Comparison of ENCODE assay signal across 10 cellular contexts in the genomic region with DNA sequence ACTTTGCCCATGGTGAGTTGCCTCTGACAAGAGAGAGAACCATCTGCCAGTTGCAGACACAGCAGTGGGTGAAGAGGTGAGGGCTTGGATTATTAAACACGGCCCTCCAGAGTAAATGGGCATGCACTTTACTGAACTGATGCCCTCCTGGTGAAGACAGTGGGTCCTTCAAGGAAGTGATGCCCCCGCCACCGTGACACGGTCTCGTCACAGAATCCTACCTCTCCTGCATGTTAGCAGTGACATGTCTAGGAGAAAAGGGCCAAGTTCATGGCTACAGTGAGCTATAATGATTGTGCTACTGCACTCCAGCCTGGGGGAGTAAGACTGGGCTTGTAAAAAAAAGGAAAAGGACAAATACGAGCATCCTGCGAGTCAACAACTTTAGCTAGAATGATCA. TPM values are rescaled to one million over a fixed set of nuclear protein-coding genes. Genes with fewer than 3 reads are reported as not detected.
DNase-seq lines count a peak whose midpoint lies in the region; ATAC-seq and TF ChIP-seq lines count a peak whose summit lies in the region.
"Had no signal": no experiment of that assay in that cellular context is flagged by ENCODE, and none has a peak within 500 bp of the region (broad histone marks: within the 10 kb centered on the region; RNA-seq: fewer than 3 reads in every experiment).

No MANE protein-coding gene starts in this region.

- H3K4me1 ChIP-seq in ES-I3 (ENCODE audit: insufficient read depth, low read length), result peaks cover 22% of the 10 kb centered on the region
- H3K4me1 ChIP-seq in esophagus squamous epithelium, result peaks cover 4 to 52% (median 5%) of the 10 kb centered on the region in 3 donors
- H3K4me1 ChIP-seq in psoas muscle, result peaks cover 40% of the 10 kb centered on the region

- no peak for TF ChIP-seq POLR2A in esophagus squamous epithelium (IDR thresholded peaks at IDR 0.05)

- no peaks in the 10 kb centered on the region for H3K27me3 Mint-ChIP-seq in T-helper 17 cell

- no peaks in the 10 kb centered on the region for H3K36me3 Mint-ChIP-seq in T-helper 17 cell (ENCODE audit: low read depth)

- H3K4me3 ChIP-seq in esophagus squamous epithelium (peak overlapping the region; percentile 2 to 77 (median 73)), psoas muscle (peak overlapping the region; percentile 91)

- H3K36me3 ChIP-seq in ES-I3 (ENCODE audit: insufficient read depth, low read length) (no peaks in the 10 kb centered on the region), esophagus squamous epithelium (peaks cover 0 to 5% (median 0%) of the 10 kb centered on the region in 3 donors), psoas muscle (ENCODE audit: insufficient read depth in 1 of 2, low read depth in 1 of 2) (peaks cover 0 to 4% of the 10 kb centered on the region in 2 donors)

- no peaks in the 10 kb centered on the region for H3K9me3 ChIP-seq in ES-I3 (ENCODE audit: control insufficient read depth, insufficient read depth, low read length)
- no peaks in the 10 kb centered on the region for H3K9me3 ChIP-seq in T-helper 17 cell (ENCODE audit: control insufficient read depth, low read length, poor library complexity, severe bottlenecking)
- H3K9me3 ChIP-seq in esophagus squamous epithelium, result no peaks in the 10 kb centered on the region
- no peaks in the 10 kb centered on the region for H3K9me3 ChIP-seq in psoas muscle

- H3K27me3 ChIP-seq in esophagus squamous epithelium, result peaks cover 0 to 33% (median 0%) of the 10 kb centered on the region in 4 donors
- H3K27me3 ChIP-seq in psoas muscle (ENCODE audit: insufficient read depth in 3 of 3, low read length in 2 of 3), result no peaks in the 10 kb centered on the region

- intact Hi-C loops in esophagus squamous epithelium (cut with DNase I), result no loop called here
- intact Hi-C loops in psoas muscle (cut with DNase I), result no loop called here

- DNase-seq in T-helper 17 cell (no peak), esophagus squamous epithelium (lab: John Stamatoyannopoulos, UW) (no peak), psoas muscle (no peak), AG08395 (ENCODE audit: low spot score) (no peak), left lobe of liver (ENCODE audit: low spot score) (no peak)
- DNase-seq: activated CD8-positive, alpha-beta memory T cell treated with anti-CD3 and anti-CD28 coated beads for 24 hours; NCI-H2171 treated with DMSO at 0.1 percent for 48 hours had no signal

- peak overlapping the region; percentile 78 for H3K4me3 Mint-ChIP-seq in T-helper 17 cell

- ATAC-seq in T-helper 17 cell (no peak), psoas muscle (no peak), HG03354 (IDR thresholded peaks at IDR 0.05; ENCODE audit: poor library complexity, severe bottlenecking, unreplicated experiment) (no peak), GM21526 (IDR thresholded peaks at IDR 0.05; ENCODE audit: low FRiP score, unreplicated experiment) (no peak), left lobe of liver (no peak)

- no peak for TF ChIP-seq CTCF in esophagus squamous epithelium (IDR thresholded peaks at IDR 0.05)
- no peak for TF ChIP-seq CTCF in psoas muscle (IDR thresholded peaks at IDR 0.05)

- H3K9ac ChIP-seq in ES-I3 (ENCODE audit: low read depth, low read length), result peak overlapping the region; percentile 54

- peaks cover 39% of the 10 kb centered on the region for H3K4me1 Mint-ChIP-seq in T-helper 17 cell

- H3K27ac ChIP-seq in esophagus squamous epithelium, result peak overlapping the region in 2 of 4 donors; percentile 5 to 29
- peak overlapping the region; percentile 86 for H3K27ac ChIP-seq in psoas muscle

- 71 to 78% methylated on average over 7 of the region's 7 CpGs for WGBS in esophagus squamous epithelium, 2 donors
- 58 to 75% (median 60%) methylated on average over 7 of the region's 7 CpGs for WGBS in psoas muscle, 3 donors

- peak overlapping the region; percentile 83 for H3K27ac Mint-ChIP-seq in T-helper 17 cell

RNA-seq across cellular contexts. Expression of gene BNIP3, which starts 2.4 kb away (rescaled TPM):
- 10 to 100 TPM; 12.7 to 22.0 TPM for total RNA-seq in T-helper 17 cell
- total RNA-seq in esophagus squamous epithelium, result 10 to 100 TPM; 35.2 to 83.8 (median 73.9) TPM
- total RNA-seq in psoas muscle, result 100 to 1,000 TPM in 3 of 4 donors, 10 to 100 TPM in 1; 93.5 to 165 (median 151) TPM
- polyA plus RNA-seq in psoas muscle, result 100 to 1,000 TPM in 2 of 3 donors, 10 to 100 TPM in 1; 85.9 to 210 (median 133) TPM
- 90.4 TPM for total RNA-seq in left lobe of liver
